In the genomic region with DNA sequence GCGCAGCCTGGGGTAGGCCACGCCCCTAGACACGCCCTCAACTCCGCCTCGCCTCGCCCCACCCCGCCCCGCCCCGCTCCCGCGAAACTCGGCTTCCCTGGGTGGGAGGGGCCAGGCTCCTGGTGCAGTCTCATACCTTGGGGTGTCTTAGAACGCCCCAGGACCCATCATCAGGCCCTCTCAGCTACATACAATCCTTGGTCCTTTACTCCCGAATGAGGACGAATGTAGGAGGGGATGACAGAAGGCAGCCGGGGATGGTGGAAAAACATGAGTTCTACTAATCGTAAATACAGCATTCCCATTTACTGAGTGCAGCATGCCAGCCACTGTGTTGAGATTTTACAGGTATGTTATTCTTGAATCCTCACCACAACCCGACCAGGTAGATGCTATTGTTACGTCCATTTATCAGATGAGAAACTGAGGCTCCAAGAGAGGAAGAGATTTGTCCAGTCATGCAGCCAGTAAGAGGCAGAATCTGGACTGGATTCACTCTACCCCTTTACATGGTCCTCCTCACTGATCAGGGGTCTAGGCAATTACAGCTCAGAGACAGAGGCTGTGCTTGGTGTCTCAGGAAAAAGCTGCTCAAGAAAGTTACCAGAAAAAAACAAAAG, we compare ENCODE assay signal across 1 cellular context.
TF ChIP-seq lines count a peak whose summit lies in the region.

No MANE protein-coding gene starts in this region.

TF ChIP-seq in SK-N-SH treated with all-trans-retinoic acid at 6 μM for 48 hours, 23 proteins besides CTCF, POLR2A, EP300 and RAD21 (continued from another document):
- TF ChIP-seq, protein P1, sequence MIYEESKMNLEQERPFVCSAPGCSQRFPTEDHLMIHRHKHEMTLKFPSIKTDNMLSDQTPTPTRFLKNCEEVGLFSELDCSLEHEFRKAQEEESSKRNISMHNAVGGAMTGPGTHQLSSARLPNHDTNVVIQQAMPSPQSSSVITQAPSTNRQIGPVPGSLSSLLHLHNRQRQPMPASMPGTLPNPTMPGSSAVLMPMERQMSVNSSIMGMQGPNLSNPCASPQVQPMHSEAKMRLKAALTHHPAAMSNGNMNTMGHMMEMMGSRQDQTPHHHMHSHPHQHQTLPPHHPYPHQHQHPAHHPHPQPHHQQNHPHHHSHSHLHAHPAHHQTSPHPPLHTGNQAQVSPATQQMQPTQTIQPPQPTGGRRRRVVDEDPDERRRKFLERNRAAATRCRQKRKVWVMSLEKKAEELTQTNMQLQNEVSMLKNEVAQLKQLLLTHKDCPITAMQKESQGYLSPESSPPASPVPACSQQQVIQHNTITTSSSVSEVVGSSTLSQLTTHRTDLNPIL (CRISPR knock-in tag; IDR thresholded peaks at IDR 0.05; ENCODE audit: low read depth) = no peak
- no peak for TF ChIP-seq ZFP30 (CRISPR knock-in tag; IDR thresholded peaks at IDR 0.05)
- no peak for TF ChIP-seq TCF4 (CRISPR knock-in tag; IDR thresholded peaks at IDR 0.05; ENCODE audit: borderline replicate concordance)
- TF ChIP-seq TOX (CRISPR knock-in tag; IDR thresholded peaks at IDR 0.05; ENCODE audit: borderline replicate concordance) = no peak
